In genomic region chr2:117500721-117501120, GRCh38 we compare ENCODE assay signal across 34 cellular contexts.
"Had no signal": no experiment of that assay in that cellular context is flagged by ENCODE, and none has a peak within 500 bp of the region (broad histone marks: within the 10 kb centered on the region; RNA-seq: fewer than 3 reads in every experiment).

No MANE protein-coding gene starts in this region.

- H3K27me3 ChIP-seq: MG63 had no signal

- H3K9ac ChIP-seq: KMS-11 had no signal

- H3K4me3 ChIP-seq: MG63 had no signal

- H3K36me3 ChIP-seq: MG63 had no signal

- H3K4me2 ChIP-seq: KMS-11 had no signal

- H3K27ac ChIP-seq: KMS-11 had no signal

- DNase-seq: Karpas-422, Kasumi-1, MG63, MM.1S, MV-4-11, NCI-H1048, NCI-H1092, NCI-H1092 treated with DMSO at 0.1 percent for 48 hours, NCI-H1105, NCI-H1105 treated with DMSO at 0.1 percent for 48 hours, NCI-H1417, NCI-H1417 treated with DMSO at 0.1 percent for 48 hours, NCI-H1436, NCI-H1436 treated with DMSO at 0.1 percent for 48 hours, NCI-H146, NCI-H1694, NCI-H1694 treated with DMSO at 0.1 percent for 48 hours, NCI-H187, NCI-H187 treated with DMSO at 0.1 percent for 48 hours, NCI-H1930, NCI-H2029, NCI-H2029 treated with DMSO at 0.1 percent for 48 hours, NCI-H2081, NCI-H2081 treated with DMSO at 0.1 percent for 48 hours, NCI-H2107, NCI-H2171, NCI-H2171 treated with DMSO at 0.1 percent for 48 hours, NCI-H2227 treated with DMSO at 0.1 percent for 48 hours, NCI-H226, NCI-H345, NCI-H446, NCI-H446 treated with DMSO at 0.1 percent for 48 hours, NCI-H510A had no signal
